Comparison of ENCODE assay signal across 23 cellular contexts in the genomic region with DNA sequence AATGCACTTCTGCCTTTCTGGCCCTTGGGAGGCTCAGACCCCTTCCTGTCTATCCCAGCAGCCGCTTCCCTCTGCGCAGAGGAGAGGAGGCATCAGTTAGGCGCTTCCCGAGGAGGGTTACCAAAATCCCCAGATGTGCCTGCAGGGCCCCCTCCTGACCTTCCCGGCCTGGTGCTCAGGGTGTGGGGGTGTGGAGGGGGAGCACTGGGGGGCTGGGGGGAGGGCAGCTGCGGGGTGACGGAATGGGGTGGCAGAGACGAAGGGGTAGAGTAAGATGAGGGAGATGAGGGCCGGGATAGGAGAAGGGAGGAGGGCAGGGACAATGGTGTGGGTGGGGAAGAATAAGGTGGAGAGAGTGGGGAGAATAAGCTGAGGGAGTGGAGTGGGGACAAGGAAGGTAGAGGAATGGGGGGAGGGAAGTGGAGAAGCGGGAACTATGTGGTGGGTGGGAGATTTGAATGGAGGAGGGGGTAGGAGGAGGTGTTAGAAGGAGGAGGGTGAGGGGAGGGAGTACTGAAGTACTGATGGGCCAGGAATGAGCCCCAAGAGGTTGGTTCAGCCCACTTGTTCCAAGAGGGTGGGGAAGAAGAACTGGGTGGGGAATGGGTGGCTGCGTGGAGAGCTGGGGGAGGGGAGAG. TPM values are rescaled to one million over a fixed set of nuclear protein-coding genes. Genes with fewer than 3 reads are reported as not detected.
"Had no signal": no experiment of that assay in that cellular context is flagged by ENCODE, and none has a peak within 500 bp of the region (broad histone marks: within the 10 kb centered on the region; RNA-seq: fewer than 3 reads in every experiment).

No MANE protein-coding gene starts in this region.

- H3K36me3 ChIP-seq: ovary, right atrium auricular region, spleen, thyroid gland, uterus had no signal

- H3K27me3 ChIP-seq: ovary, right atrium auricular region, thyroid gland, uterus had no signal

- H3K4me3 ChIP-seq: ovary, psoas muscle, right atrium auricular region, spleen, thyroid gland, uterus had no signal

- H3K9me3 Mint-ChIP-seq: activated B cell treated with CpG ODN at 0.5 μM for 24 hours; activated CD4-positive, alpha-beta memory T cell treated with anti-CD3 and anti-CD28 coated beads for 36 hours; activated naive CD4-positive, alpha-beta T cell treated with anti-CD3 and anti-CD28 coated beads for 36 hours; activated T-cell treated with anti-CD3 and anti-CD28 coated beads, Interleukin-2, amount 50 U/mL, for 4 hours; natural killer cell treated with Interleukin-12 subunit alpha and Interleukin-12 subunit beta and Interleukin-15 and Interleukin-18, amount 100 ng/mL, for 72 hours; stimulated activated naive CD8-positive, alpha-beta T cell treated with anti-CD3 and anti-CD28 coated beads, Interleukin-15, Interleukin-2, amounts not matched to agents 100 ng/mL and 50 ng/mL, for 24 hours had no signal

- H3K4me3 Mint-ChIP-seq: activated B cell treated with CpG ODN at 0.5 μM for 24 hours; activated CD4-positive, alpha-beta memory T cell treated with anti-CD3 and anti-CD28 coated beads for 36 hours; activated naive CD4-positive, alpha-beta T cell treated with anti-CD3 and anti-CD28 coated beads for 36 hours; activated T-cell treated with anti-CD3 and anti-CD28 coated beads, Interleukin-2, amount 50 U/mL, for 4 hours; natural killer cell treated with Interleukin-12 subunit alpha and Interleukin-12 subunit beta and Interleukin-15 and Interleukin-18, amount 100 ng/mL, for 72 hours; stimulated activated naive CD8-positive, alpha-beta T cell treated with anti-CD3 and anti-CD28 coated beads, Interleukin-15, Interleukin-2, amounts not matched to agents 100 ng/mL and 50 ng/mL, for 24 hours; T-helper 17 cell had no signal

- DNase-seq: activated B cell treated with CpG ODN at 0.5 μM for 24 hours; activated CD4-positive, alpha-beta T cell treated with anti-CD3 and anti-CD28 coated beads for 48 hours; activated effector memory CD4-positive, alpha-beta T cell treated with Interleukin-2 at 50 U/mL for 16 hours; activated naive CD4-positive, alpha-beta T cell treated with anti-CD3 and anti-CD28 coated beads for 36 hours; activated T-cell treated with anti-CD3 and anti-CD28 coated beads, Interleukin-2, amount 50 U/mL, for 4 hours; cerebellar nuclear complex; midbrain; spleen; stimulated activated CD4-positive, alpha-beta T cell treated with anti-CD3 and anti-CD28 coated beads, Interleukin-4, amount 100 ng/mL, for 24 hours; substantia nigra; SW 1271; T-helper 17 cell; thyroid gland; uterus had no signal

- H3K27ac Mint-ChIP-seq: activated B cell treated with CpG ODN at 0.5 μM for 24 hours; activated CD4-positive, alpha-beta memory T cell treated with anti-CD3 and anti-CD28 coated beads for 36 hours; activated naive CD4-positive, alpha-beta T cell treated with anti-CD3 and anti-CD28 coated beads for 36 hours; natural killer cell treated with Interleukin-12 subunit alpha and Interleukin-12 subunit beta and Interleukin-15 and Interleukin-18, amount 100 ng/mL, for 72 hours; stimulated activated naive CD8-positive, alpha-beta T cell treated with anti-CD3 and anti-CD28 coated beads, Interleukin-15, Interleukin-2, amounts not matched to agents 100 ng/mL and 50 ng/mL, for 24 hours; T-helper 17 cell had no signal

- H3K27me3 Mint-ChIP-seq: activated CD4-positive, alpha-beta memory T cell treated with anti-CD3 and anti-CD28 coated beads for 36 hours; natural killer cell treated with Interleukin-12 subunit alpha and Interleukin-12 subunit beta and Interleukin-15 and Interleukin-18, amount 100 ng/mL, for 72 hours; stimulated activated naive CD8-positive, alpha-beta T cell treated with anti-CD3 and anti-CD28 coated beads, Interleukin-15, Interleukin-2, amounts not matched to agents 100 ng/mL and 50 ng/mL, for 24 hours; T-helper 17 cell had no signal

- H3K36me3 Mint-ChIP-seq: natural killer cell treated with Interleukin-12 subunit alpha and Interleukin-12 subunit beta and Interleukin-15 and Interleukin-18, amount 100 ng/mL, for 72 hours had no signal

- H3K27ac ChIP-seq: ovary, psoas muscle, right atrium auricular region, spleen, thyroid gland, uterus had no signal

- H3K4me1 ChIP-seq: psoas muscle, right atrium auricular region, thyroid gland, uterus had no signal

- ATAC-seq: activated T-cell treated with anti-CD3 and anti-CD28 coated beads, Interleukin-2, amount 50 U/mL, for 4 hours; natural killer cell treated with Interleukin-12 subunit alpha and Interleukin-12 subunit beta and Interleukin-15 and Interleukin-18, amount 100 ng/mL, for 72 hours; psoas muscle; T-helper 17 cell had no signal

- H3K9me3 ChIP-seq: ovary, psoas muscle, right atrium auricular region, spleen, thyroid gland, uterus had no signal

RNA-seq across cellular contexts. Expression of gene ZAP70, which starts 6.5 kb away (rescaled TPM):
- total RNA-seq: epithelial cell of proximal tubule, fibroblast of villous mesenchyme, lung microvascular endothelial cell had no signal
